14 cellular contexts compared by ENCODE assay signal in genomic region chr2:159456500-159457426, GRCh38.
DNase-seq lines count a peak whose midpoint lies in the region; ATAC-seq, FAIRE-seq and TF ChIP-seq lines count a peak whose summit lies in the region.
"Had no signal": no experiment of that assay in that cellular context is flagged by ENCODE, and none has a peak within 500 bp of the region (broad histone marks: within the 10 kb centered on the region; RNA-seq: fewer than 3 reads in every experiment).

No MANE protein-coding gene starts in this region.

- no peak for TF ChIP-seq CTCF in cardiac fibroblast (IDR thresholded peaks at IDR 0.05; ENCODE audit: low read depth, low read length)

- no peak overlapping the region for H3K4me3 ChIP-seq in cardiac fibroblast (replicated peaks in 1 of 2; ENCODE audit: low read depth in 2 of 2, low read length in 2 of 2)
- H3K4me3 ChIP-seq: K562, left lung, ovary had no signal

- peak; percentile 68 for FAIRE-seq in A204.1 (lab: Jason Lieb, UNC)
- FAIRE-seq: K562 had no signal

- ATAC-seq in GM18502 (IDR thresholded peaks at IDR 0.05; ENCODE audit: poor library complexity, unreplicated experiment) (peak; percentile 66), HG03175 (IDR thresholded peaks at IDR 0.05; ENCODE audit: unreplicated experiment) (peak; percentile 44)
- ATAC-seq: left lung had no signal

- peak; percentile 11 to 29 for DNase-seq in cardiac fibroblast (ENCODE audit: low read depth in 2 of 2)
- no peak for DNase-seq in stimulated activated CD4-positive, alpha-beta T cell treated with anti-CD3 and anti-CD28 coated beads, Interleukin-12 subunit alpha, Interleukin-12 subunit beta, amount 100 ng/mL, for 4 hours
- DNase-seq in DMS79 treated with DMSO at 0.1 percent for 48 hours (lab: John Stamatoyannopoulos, UW), result no peak
- DNase-seq in iPS-NIHi11 (ENCODE audit: low spot score), result no peak
- no peak for DNase-seq in D341Med (ENCODE audit: low spot score)
- DNase-seq: foreskin fibroblast, left lung, NCI-H2107, ovary, WERI-Rb-1 had no signal

Comparison
In these comparisons a context has a peak if more than half of its experiments do, and no peak if none do; other contexts are left out.
1. DNase-seq: peak in cardiac fibroblast (2 of 2); none in stimulated activated CD4-positive, alpha-beta T cell treated with anti-CD3 and anti-CD28 coated beads, Interleukin-12 subunit alpha, Interleukin-12 subunit beta, amount 100 ng/mL, for 4 hours (single experiment), DMS79 treated with DMSO at 0.1 percent for 48 hours (single experiment), iPS-NIHi11 (single experiment) and D341Med (single experiment).